Comparison of ENCODE assay signal across 10 cellular contexts in the genomic region with DNA sequence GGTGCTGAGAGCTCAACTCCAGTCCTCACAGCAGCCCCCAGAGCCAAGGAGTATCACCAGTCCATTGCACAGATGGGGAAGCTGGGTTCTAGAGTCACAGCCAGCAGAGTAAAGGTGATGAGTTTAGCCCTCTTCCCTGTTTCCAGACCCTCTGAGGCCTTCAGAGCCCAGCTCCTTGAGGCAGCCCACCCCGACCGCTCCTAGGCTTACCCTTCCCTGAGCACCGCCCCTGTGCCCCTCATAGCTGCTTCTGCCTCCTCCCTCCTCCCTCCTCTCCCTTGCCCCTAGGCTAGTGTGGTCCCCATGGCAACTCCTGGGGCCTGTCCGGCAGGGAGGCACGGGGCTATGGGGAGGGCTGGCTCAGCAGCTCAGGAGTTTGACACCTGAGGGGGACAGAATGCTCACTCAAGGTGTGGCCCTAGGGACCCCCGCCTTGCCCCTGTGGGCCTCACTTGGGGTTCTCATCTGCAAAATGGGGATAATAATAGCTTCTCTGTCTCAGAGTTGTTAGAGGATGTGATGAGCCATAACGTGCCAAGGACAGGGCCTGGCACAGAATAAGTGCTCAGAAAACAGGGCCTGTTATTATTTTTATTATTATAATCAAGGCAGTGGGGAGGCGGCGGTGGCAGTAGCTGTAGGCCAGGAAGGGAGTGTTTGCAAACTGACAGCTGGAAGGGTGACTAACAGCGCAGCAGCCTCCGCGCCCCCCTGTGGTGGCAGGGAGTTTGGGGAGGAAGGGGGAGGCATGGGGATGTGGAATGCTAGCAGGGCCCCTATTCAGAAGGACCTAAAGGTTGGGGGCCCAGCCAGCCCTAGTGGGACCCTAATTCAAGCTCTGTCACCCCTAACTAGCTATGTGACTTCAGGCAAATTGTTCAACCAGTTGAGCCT. TPM values are rescaled to one million over a fixed set of nuclear protein-coding genes. Genes with fewer than 3 reads are reported as not detected.
DNase-seq lines count a peak whose midpoint lies in the region; TF ChIP-seq lines count a peak whose summit lies in the region.
"Had no signal": no experiment of that assay in that cellular context is flagged by ENCODE, and none has a peak within 500 bp of the region (broad histone marks: within the 10 kb centered on the region; RNA-seq: fewer than 3 reads in every experiment).

No MANE protein-coding gene starts in this region.

- no peaks in the 10 kb centered on the region for H3K9me3 ChIP-seq in DOHH2 (ENCODE audit: control insufficient read depth, insufficient read depth, low read length)
- H3K9me3 ChIP-seq in ascending aorta: no peaks in the 10 kb centered on the region

- H3K27me3 Mint-ChIP-seq in activated naive CD8-positive, alpha-beta T cell: no peaks in the 10 kb centered on the region
- H3K27me3 Mint-ChIP-seq in neural crest cell (ENCODE audit: low read depth): no peaks in the 10 kb centered on the region

- peak overlapping the region; percentile 100 for H3K4me2 ChIP-seq in DOHH2 (ENCODE audit: low read length)

- H3K4me1 ChIP-seq in DOHH2 (ENCODE audit: control insufficient read depth, low read length) (peaks cover 95% of the 10 kb centered on the region), ascending aorta (peaks cover 13 to 23% of the 10 kb centered on the region in 2 donors)

- intact Hi-C loops in ascending aorta (cut with DNase I): no loop called here

- peak overlapping the region; percentile 62 for H3K4me3 Mint-ChIP-seq in activated naive CD8-positive, alpha-beta T cell
- no peak overlapping the region for H3K4me3 Mint-ChIP-seq in neural crest cell

- H3K27me3 ChIP-seq in DOHH2 (ENCODE audit: control insufficient read depth, low read length) (no peaks in the 10 kb centered on the region), ascending aorta (no peaks in the 10 kb centered on the region)

- H3F3A ChIP-seq in DOHH2 (ENCODE audit: control insufficient read depth, insufficient read depth): peaks cover 36% of the 10 kb centered on the region

- peak overlapping the region; percentile 98; the same call in 1 of the 2 replicates for H3K4me3 ChIP-seq in DOHH2 (ENCODE audit: low read length)
- no peak overlapping the region for H3K4me3 ChIP-seq in ascending aorta

- peak overlapping the region; percentile 86 for H3K27ac Mint-ChIP-seq in activated naive CD8-positive, alpha-beta T cell
- H3K27ac Mint-ChIP-seq in neural crest cell (ENCODE audit: unreplicated experiment): peak overlapping the region; percentile 6

- peak overlapping the region; percentile 99 for H3K27ac ChIP-seq in DOHH2 (ENCODE audit: low read depth, low read length)
- no peak overlapping the region for H3K27ac ChIP-seq in ascending aorta

- H3K36me3 ChIP-seq in DOHH2 (ENCODE audit: control insufficient read depth, low read length) (peaks cover 85% of the 10 kb centered on the region), ascending aorta (peaks cover 2 to 4% of the 10 kb centered on the region in 2 donors)

- TF ChIP-seq CTCF in DOHH2 (IDR thresholded peaks at IDR 0.05; ENCODE audit: low read depth, low read length, poor library complexity, severe bottlenecking) (peak; percentile 74), neural crest cell (conservative IDR thresholded peaks at IDR 0.05) (peak; percentile 21), ascending aorta (IDR thresholded peaks at IDR 0.05) (peak in 1 of 3 experiments; percentile 14)

- DNase-seq in T follicular helper cell (ENCODE audit: low read depth) (peak; percentile 72), neural crest cell (ENCODE audit: low read depth, low spot score) (peak; percentile 39), GOT3 (lab: John Stamatoyannopoulos, UW) (no peak), occipital lobe (lab: John Stamatoyannopoulos, UW) (no peak), NOMO-1 (lab: John Stamatoyannopoulos, UW; ENCODE audit: unreplicated experiment in 2 of 2) (no peak), ascending aorta (ENCODE audit: low spot score in 2 of 2) (no peak)
- DNase-seq: NCI-H748 treated with DMSO at 0.1 percent for 48 hours had no signal

- no peaks in the 10 kb centered on the region for H3K9me2 ChIP-seq in DOHH2 (replicated peaks; ENCODE audit: control insufficient read depth, low read length)

- H3K4me1 Mint-ChIP-seq in activated naive CD8-positive, alpha-beta T cell (ENCODE audit: low read depth): peaks cover 81% of the 10 kb centered on the region
- H3K4me1 Mint-ChIP-seq in neural crest cell: peaks cover 49% of the 10 kb centered on the region

- peaks cover 3% of the 10 kb centered on the region for H3K36me3 Mint-ChIP-seq in activated naive CD8-positive, alpha-beta T cell
- H3K36me3 Mint-ChIP-seq in neural crest cell (ENCODE audit: low read depth): no peaks in the 10 kb centered on the region

- no peaks in the 10 kb centered on the region for H3K9me3 Mint-ChIP-seq in activated naive CD8-positive, alpha-beta T cell (ENCODE audit: low read depth)
- no peaks in the 10 kb centered on the region for H3K9me3 Mint-ChIP-seq in neural crest cell

- H3K79me2 ChIP-seq in DOHH2 (ENCODE audit: control insufficient read depth, low read length): peaks cover 100% of the 10 kb centered on the region

- H4K20me1 ChIP-seq in DOHH2 (ENCODE audit: control insufficient read depth, insufficient read depth, low read depth, low read length): peaks cover 34% of the 10 kb centered on the region

RNA-seq across cellular contexts. Expression of a gene that starts 11.5 kb away (rescaled TPM):
- total RNA-seq in neural crest cell (107 and 109 TPM in 2 replicates), occipital lobe (24.0 TPM), ascending aorta (31.0 TPM)

RNA-seq across cellular contexts. Expression of a gene that starts 19.3 kb away (rescaled TPM):
- total RNA-seq in neural crest cell: not detected in 2 replicates
- total RNA-seq in occipital lobe: not detected
- not detected for total RNA-seq in ascending aorta
- total RNA-seq: subcutaneous adipose tissue had no signal

RNA-seq across cellular contexts. Expression of a gene that starts 33.0 kb away (rescaled TPM):
- not detected in 2 replicates for total RNA-seq in neural crest cell
- total RNA-seq in occipital lobe: 1.6 TPM
- not detected for total RNA-seq in ascending aorta
- total RNA-seq: subcutaneous adipose tissue had no signal

RNA-seq across cellular contexts. Expression of a gene that starts 44.7 kb away (rescaled TPM):
- not detected in 2 replicates for total RNA-seq in neural crest cell
- not detected for total RNA-seq in occipital lobe
- total RNA-seq in ascending aorta: not detected
- total RNA-seq: subcutaneous adipose tissue had no signal

RNA-seq across cellular contexts. Expression of a gene that starts 49.6 kb away (rescaled TPM):
- total RNA-seq in neural crest cell (48.4 TPM in 2 replicates), occipital lobe (32.4 TPM), ascending aorta (54.0 TPM)

Comparison
In these comparisons a context has a peak if more than half of its experiments do, and no peak if none do; other contexts are left out.
1. DNase-seq: peak in T follicular helper cell (single experiment) and neural crest cell (single experiment); none in GOT3 (single experiment), occipital lobe (single experiment), NOMO-1 (0 of 2) and ascending aorta (0 of 2).